Comparison of ENCODE assay signal across 21 cellular contexts in genomic region chr18:48966523-48966922, GRCh38. TPM values are rescaled to one million over a fixed set of nuclear protein-coding genes. Genes with fewer than 3 reads are reported as not detected.
A peak's percentile ranks its signal among the peaks of the same experiment; 100 is the strongest.
DNase-seq lines count a peak whose midpoint lies in the region; ATAC-seq, FAIRE-seq and TF ChIP-seq lines count a peak whose summit lies in the region.
"Had no signal": no experiment of that assay in that cellular context is flagged by ENCODE, and none has a peak within 500 bp of the region (broad histone marks: within the 10 kb centered on the region; RNA-seq: fewer than 3 reads in every experiment).

No MANE protein-coding gene starts in this region.

- TF ChIP-seq CTCF in HEK293 (tag by site-specific recombination; IDR thresholded peaks at IDR 0.05) (no peak), bronchial epithelial cell (IDR thresholded peaks at IDR 0.05; ENCODE audit: insufficient read depth, low read length, severe bottlenecking) (no peak)

- H3K4me3 ChIP-seq in HEK293 (ENCODE audit: low read depth, low read length) (no peak overlapping the region), bronchial epithelial cell (ENCODE audit: low read depth, low read length) (no peak overlapping the region)
- H3K4me3 ChIP-seq: A549; BLaER1 treated with 17β-estradiol and CSF1 and Interleukin-3, amounts not matched to agents 10 nM and 100 nM had no signal

- H3K36me3 ChIP-seq in HEK293 (ENCODE audit: control insufficient read depth in 2 of 2, insufficient read depth in 1 of 2, low read length in 2 of 2) (no peaks in the 10 kb centered on the region), bronchial epithelial cell (ENCODE audit: control insufficient read depth, insufficient read depth, low read length) (no peaks in the 10 kb centered on the region)
- H3K36me3 ChIP-seq: BLaER1 treated with 17β-estradiol and CSF1 and Interleukin-3, amounts not matched to agents 10 nM and 100 nM had no signal

- no peaks in the 10 kb centered on the region for H3K9me3 ChIP-seq in HEK293 (ENCODE audit: control insufficient read depth, insufficient read depth, low read depth, low read length)
- H3K9me3 ChIP-seq: A549; BLaER1 treated with 17β-estradiol and CSF1 and Interleukin-3, amounts not matched to agents 10 nM and 100 nM; Caco-2 had no signal

- CTCF ChIA-PET in HEK293 (lab: Yijun Ruan, JAX): no interaction called here

- ATAC-seq in activated CD4-positive, CD25-positive, alpha-beta regulatory T cell treated with anti-CD3 and anti-CD28 coated beads, Interleukin-2, amount 50 U/mL, for 24 hours: peak; percentile 69 to 77
- ATAC-seq: A549; CD8-positive, alpha-beta T cell had no signal

- H3K27ac ChIP-seq in HEK293 (ENCODE audit: extremely low read depth, low read depth, low read length): no peak overlapping the region
- H3K27ac ChIP-seq: 22Rv1; A549; BLaER1 treated with 17β-estradiol and CSF1 and Interleukin-3, amounts not matched to agents 10 nM and 100 nM; C4-2B had no signal

- peak; percentile 60 for FAIRE-seq in bronchial epithelial cell (lab: Jason Lieb, UNC)
- FAIRE-seq: A549, D721Med, G401.6, GM12891, GM19239 had no signal

- H3K27me3 ChIP-seq in bronchial epithelial cell (ENCODE audit: control insufficient read depth, insufficient read depth, low read length): no peaks in the 10 kb centered on the region
- H3K27me3 ChIP-seq: BLaER1 treated with 17β-estradiol and CSF1 and Interleukin-3, amounts not matched to agents 10 nM and 100 nM had no signal

- DNase-seq in activated CD4-positive, CD25-positive, alpha-beta regulatory T cell treated with anti-CD3 and anti-CD28 coated beads, Interleukin-2, amount 50 U/mL, for 72 hours: no peak
- no peak for DNase-seq in bronchial epithelial cell (ENCODE audit: low read depth)
- DNase-seq in stimulated activated CD8-positive, alpha-beta memory T cell treated with anti-CD3 and anti-CD28 coated beads, Interleukin-4, amount 100 ng/mL, for 48 hours: no peak
- no peak for DNase-seq in KBM-7
- DNase-seq: AML-193; Caco-2; Calu3; CD4-positive, alpha-beta T cell; CD8-positive, alpha-beta T cell; DMS79 treated with DMSO at 0.1 percent for 48 hours; GF-D8 had no signal

- H3K4me1 ChIP-seq in HEK293 (ENCODE audit: control insufficient read depth, insufficient read depth, low read length): peaks cover 3% of the 10 kb centered on the region; the same call in 1 of the 2 replicates
- H3K4me1 ChIP-seq: A549, Caco-2 had no signal

- in situ Hi-C loops in KBM-7 (cut with MboI; ENCODE audit: low pct_unique_long_range_greater_than_20kb, low sequenced_read_pairs): no loop called here

- POLR2A ChIA-PET in HEK293 (lab: Yijun Ruan, JAX): interaction anchor here (3.4 kb wide), 1 partner anchor 14 kb away, joined by 14 read pairs; no protein-coding TSS in a partner anchor

TF ChIP-seq in HEK293, 187 proteins besides CTCF, POLR2A, EP300 and RAD21:
- TF ChIP-seq ZNF473 (tag by site-specific recombination; IDR thresholded peaks at IDR 0.05) (no peak), ZNF664 (tag by site-specific recombination; IDR thresholded peaks at IDR 0.05) (0 out of 2 replicates have a peak, but pooled peaks have one; percentile 15), ZNF138 (tag by site-specific recombination; IDR thresholded peaks at IDR 0.05; ENCODE audit: borderline replicate concordance) (no peak), ZNF521 (tag by site-specific recombination; IDR thresholded peaks at IDR 0.05) (no peak)
TF ChIP-seq in HEK293: peak in this region for 1.

RNA-seq across cellular contexts. Expression of gene SMAD7, which starts 15.8 kb away (rescaled TPM):
- 11.5 and 19.2 TPM in 2 replicates for total RNA-seq in bronchial epithelial cell
